In genomic region chr15:63509056-63509696, GRCh38 we compare ENCODE assay signal across 13 cellular contexts. TPM values are rescaled to one million over a fixed set of nuclear protein-coding genes. Genes with fewer than 3 reads are reported as not detected.
DNase-seq lines count a peak whose midpoint lies in the region; ATAC-seq, FAIRE-seq and TF ChIP-seq lines count a peak whose summit lies in the region.
"Had no signal": no experiment of that assay in that cellular context is flagged by ENCODE, and none has a peak within 500 bp of the region (broad histone marks: within the 10 kb centered on the region; RNA-seq: fewer than 3 reads in every experiment).

No MANE protein-coding gene starts in this region.

- H3K27ac ChIP-seq in CD4-positive, alpha-beta memory T cell (ENCODE audit: low read depth, low read length) = peak overlapping the region; percentile 40
- peak overlapping the region; percentile 62 for H3K27ac ChIP-seq in astrocyte (ENCODE audit: low read depth, low read length)
- H3K27ac ChIP-seq: foreskin keratinocyte had no signal

- no peaks in the 10 kb centered on the region for H3K36me3 ChIP-seq in CD4-positive, alpha-beta memory T cell (ENCODE audit: insufficient read depth, low read length)
- no peaks in the 10 kb centered on the region for H3K36me3 ChIP-seq in astrocyte (ENCODE audit: insufficient read depth, low read length)

- no peaks in the 10 kb centered on the region for H3K27me3 ChIP-seq in CD4-positive, alpha-beta memory T cell (ENCODE audit: insufficient read depth, low read length)
- no peaks in the 10 kb centered on the region for H3K27me3 ChIP-seq in astrocyte (ENCODE audit: insufficient read depth, low read length)
- H3K27me3 ChIP-seq: foreskin keratinocyte had no signal

- DNase-seq in CD4-positive, alpha-beta memory T cell = no peak
- DNase-seq in NCI-H146 (lab: John Stamatoyannopoulos, UW) (peak; percentile 47), astrocyte (ENCODE audit: low read depth) (no peak), neural crest cell (ENCODE audit: low read depth, low spot score) (no peak), T-helper 1 cell (no peak), NCI-H2107 treated with DMSO at 0.1 percent for 48 hours (lab: John Stamatoyannopoulos, UW; ENCODE audit: unreplicated experiment) (no peak)
- no peak for DNase-seq in stimulated activated naive CD4-positive, alpha-beta T cell treated with Interleukin-2 at 50 U/mL for 16 hours (lab: John Stamatoyannopoulos, UW)
- no peak for DNase-seq in stimulated activated naive CD8-positive, alpha-beta T cell treated with anti-CD3 and anti-CD28 coated beads, Interleukin-15, amount 100 ng/mL, for 72 hours
- DNase-seq: NCI-H1105, NCI-H82, substantia nigra had no signal

- no peaks in the 10 kb centered on the region for H3K9me3 Mint-ChIP-seq in CD4-positive, alpha-beta memory T cell
- H3K9me3 Mint-ChIP-seq in astrocyte (ENCODE audit: unreplicated experiment) = no peaks in the 10 kb centered on the region
- H3K9me3 Mint-ChIP-seq in neural crest cell = no peaks in the 10 kb centered on the region
- no peaks in the 10 kb centered on the region for H3K9me3 Mint-ChIP-seq in stimulated activated naive CD8-positive, alpha-beta T cell treated with anti-CD3 and anti-CD28 coated beads, Interleukin-15, amount 100 ng/mL, for 72 hours

- no peak overlapping the region for H3K4me3 ChIP-seq in CD4-positive, alpha-beta memory T cell (ENCODE audit: low read length in 2 of 2)
- H3K4me3 ChIP-seq in astrocyte (ENCODE audit: insufficient read depth, low read depth, low read length) = no peak overlapping the region

- H3K9me3 ChIP-seq in CD4-positive, alpha-beta memory T cell (ENCODE audit: control insufficient read depth in 1 of 2, low read length in 2 of 2) = no peaks in the 10 kb centered on the region
- no peaks in the 10 kb centered on the region for H3K9me3 ChIP-seq in astrocyte (ENCODE audit: insufficient read depth, low read depth, low read length)

- H3K9ac ChIP-seq in astrocyte (ENCODE audit: low read length) = no peak overlapping the region

- H3K36me3 Mint-ChIP-seq in CD4-positive, alpha-beta memory T cell = peaks cover 0 to 16% of the 10 kb centered on the region in 2 donors
- H3K36me3 Mint-ChIP-seq in astrocyte (ENCODE audit: low read depth, unreplicated experiment) (no peaks in the 10 kb centered on the region), neural crest cell (ENCODE audit: low read depth) (no peaks in the 10 kb centered on the region)

- peaks cover 55 to 84% (median 67%) of the 10 kb centered on the region in 4 donors for H3K4me1 Mint-ChIP-seq in CD4-positive, alpha-beta memory T cell
- peaks cover 38% of the 10 kb centered on the region for H3K4me1 Mint-ChIP-seq in astrocyte (ENCODE audit: low read depth, unreplicated experiment)
- peaks cover 65% of the 10 kb centered on the region for H3K4me1 Mint-ChIP-seq in neural crest cell
- peaks cover 80% of the 10 kb centered on the region for H3K4me1 Mint-ChIP-seq in stimulated activated naive CD8-positive, alpha-beta T cell treated with anti-CD3 and anti-CD28 coated beads, Interleukin-15, amount 100 ng/mL, for 72 hours

- H3K4me3 Mint-ChIP-seq in CD4-positive, alpha-beta memory T cell = peak overlapping the region in 7 of 8 donors; percentile 33 to 94 (median 69)
- H3K4me3 Mint-ChIP-seq in astrocyte (ENCODE audit: unreplicated experiment) = no peak overlapping the region
- H3K4me3 Mint-ChIP-seq in neural crest cell = peak overlapping the region; percentile 1
- peak overlapping the region in 1 of 2 donors; percentile 43 for H3K4me3 Mint-ChIP-seq in stimulated activated naive CD8-positive, alpha-beta T cell treated with anti-CD3 and anti-CD28 coated beads, Interleukin-15, amount 100 ng/mL, for 72 hours

- CTCF ChIA-PET in CD4-positive, alpha-beta memory T cell (lab: Charles Lee; ENCODE audit: partially characterized antibody) = interaction anchor here (0.8 to 8.6 kb wide), 8 partner anchors 20 to 42 kb away, joined by 3 to 125 read pairs (median 4); no protein-coding TSS in a partner anchor

- peak overlapping the region; percentile 69 to 95 (median 82) for H3K27ac Mint-ChIP-seq in CD4-positive, alpha-beta memory T cell
- H3K27ac Mint-ChIP-seq in astrocyte (ENCODE audit: unreplicated experiment) (no peak overlapping the region), neural crest cell (ENCODE audit: unreplicated experiment) (no peak overlapping the region)
- H3K27ac Mint-ChIP-seq in stimulated activated naive CD8-positive, alpha-beta T cell treated with anti-CD3 and anti-CD28 coated beads, Interleukin-15, amount 100 ng/mL, for 72 hours = no peak overlapping the region

- H3K4me1 ChIP-seq in CD4-positive, alpha-beta memory T cell (ENCODE audit: insufficient read depth, low read length) = peaks cover 83% of the 10 kb centered on the region
- H3K4me1 ChIP-seq in astrocyte (ENCODE audit: insufficient read depth, low read length) = peaks cover 28% of the 10 kb centered on the region

- H4K20me1 ChIP-seq in astrocyte (ENCODE audit: insufficient read depth, low read length) = peaks cover 67% of the 10 kb centered on the region

- TF ChIP-seq CTCF in astrocyte (IDR thresholded peaks at IDR 0.05; ENCODE audit: insufficient read depth, low read depth, low read length) (no peak), neural crest cell (conservative IDR thresholded peaks at IDR 0.05) (no peak)

- no peak overlapping the region for H2AFZ ChIP-seq in astrocyte (ENCODE audit: low read depth, low read length)

- POLR2A ChIA-PET in CD4-positive, alpha-beta memory T cell (lab: Charles Lee; ENCODE audit: partially characterized antibody) = interaction anchor here (0.9 to 8.8 kb wide), 12 partner anchors 10 to 90 kb away, joined by 3 to 906 read pairs (median 6); no protein-coding TSS in a partner anchor

- ATAC-seq in stimulated activated naive CD8-positive, alpha-beta T cell treated with anti-CD3 and anti-CD28 coated beads, Interleukin-15, amount 100 ng/mL, for 72 hours = no peak

- peaks cover 93% of the 10 kb centered on the region for H3K79me2 ChIP-seq in astrocyte (ENCODE audit: insufficient read depth, low read length)

- no peaks in the 10 kb centered on the region for H3K27me3 Mint-ChIP-seq in CD4-positive, alpha-beta memory T cell
- H3K27me3 Mint-ChIP-seq in astrocyte (ENCODE audit: low read depth, unreplicated experiment) = no peaks in the 10 kb centered on the region
- no peaks in the 10 kb centered on the region for H3K27me3 Mint-ChIP-seq in neural crest cell (ENCODE audit: low read depth)
- H3K27me3 Mint-ChIP-seq in stimulated activated naive CD8-positive, alpha-beta T cell treated with anti-CD3 and anti-CD28 coated beads, Interleukin-15, amount 100 ng/mL, for 72 hours = no peaks in the 10 kb centered on the region

- no peak for FAIRE-seq in astrocyte (lab: Jason Lieb, UNC)
- FAIRE-seq: H1 had no signal

- intact Hi-C loops in CD4-positive, alpha-beta memory T cell (cut with micrococcal nuclease) = loop anchor here (5.0 kb wide), 1 partner anchor 33 kb away; no protein-coding TSS in a partner anchor

- peak overlapping the region; percentile 75 for H3K4me2 ChIP-seq in astrocyte (ENCODE audit: low read length)

RNA-seq across cellular contexts. Expression of gene USP3, which starts 4.8 kb away (rescaled TPM):
- 100 to 1,000 TPM; 148 to 159 TPM for total RNA-seq in CD4-positive, alpha-beta memory T cell
- 10 to 100 TPM; 61.6 to 76.1 TPM for polyA plus RNA-seq in CD4-positive, alpha-beta memory T cell
- total RNA-seq in astrocyte (38.1 and 40.1 TPM in 2 replicates), neural crest cell (80.0 and 85.7 TPM in 2 replicates)

Comparison
In these comparisons a context has a peak if more than half of its experiments do, and no peak if none do; other contexts are left out.
1. H3K27ac Mint-ChIP-seq: peak in CD4-positive, alpha-beta memory T cell (7 of 7); none in astrocyte (single experiment), neural crest cell (single experiment) and stimulated activated naive CD8-positive, alpha-beta T cell treated with anti-CD3 and anti-CD28 coated beads, Interleukin-15, amount 100 ng/mL, for 72 hours (0 of 2).